ENCODE assay signal across 1 cellular context in genomic region chr2:169694894-169695260, GRCh38.
TF ChIP-seq lines count a peak whose summit lies in the region.

No MANE protein-coding gene starts in this region.

TF ChIP-seq in HEK293, 187 proteins besides CTCF, POLR2A, EP300 and RAD21 (continued from another document):
- TF ChIP-seq, protein P1, sequence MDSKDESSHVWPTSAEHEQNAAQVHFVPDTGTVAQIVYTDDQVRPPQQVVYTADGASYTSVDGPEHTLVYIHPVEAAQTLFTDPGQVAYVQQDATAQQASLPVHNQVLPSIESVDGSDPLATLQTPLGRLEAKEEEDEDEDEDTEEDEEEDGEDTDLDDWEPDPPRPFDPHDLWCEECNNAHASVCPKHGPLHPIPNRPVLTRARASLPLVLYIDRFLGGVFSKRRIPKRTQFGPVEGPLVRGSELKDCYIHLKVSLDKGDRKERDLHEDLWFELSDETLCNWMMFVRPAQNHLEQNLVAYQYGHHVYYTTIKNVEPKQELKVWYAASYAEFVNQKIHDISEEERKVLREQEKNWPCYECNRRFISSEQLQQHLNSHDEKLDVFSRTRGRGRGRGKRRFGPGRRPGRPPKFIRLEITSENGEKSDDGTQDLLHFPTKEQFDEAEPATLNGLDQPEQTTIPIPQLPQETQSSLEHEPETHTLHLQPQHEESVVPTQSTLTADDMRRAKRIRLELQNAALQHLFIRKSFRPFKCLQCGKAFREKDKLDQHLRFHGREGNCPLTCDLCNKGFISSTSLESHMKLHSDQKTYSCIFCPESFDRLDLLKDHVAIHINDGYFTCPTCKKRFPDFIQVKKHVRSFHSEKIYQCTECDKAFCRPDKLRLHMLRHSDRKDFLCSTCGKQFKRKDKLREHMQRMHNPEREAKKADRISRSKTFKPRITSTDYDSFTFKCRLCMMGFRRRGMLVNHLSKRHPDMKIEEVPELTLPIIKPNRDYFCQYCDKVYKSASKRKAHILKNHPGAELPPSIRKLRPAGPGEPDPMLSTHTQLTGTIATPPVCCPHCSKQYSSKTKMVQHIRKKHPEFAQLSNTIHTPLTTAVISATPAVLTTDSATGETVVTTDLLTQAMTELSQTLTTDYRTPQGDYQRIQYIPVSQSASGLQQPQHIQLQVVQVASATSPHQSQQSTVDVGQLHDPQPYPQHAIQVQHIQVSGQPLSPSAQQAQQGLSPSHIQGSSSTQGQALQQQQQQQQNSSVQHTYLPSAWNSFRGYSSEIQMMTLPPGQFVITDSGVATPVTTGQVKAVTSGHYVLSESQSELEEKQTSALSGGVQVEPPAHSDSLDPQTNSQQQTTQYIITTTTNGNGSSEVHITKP (tag by site-specific recombination; IDR thresholded peaks at IDR 0.05) = no peak
- TF ChIP-seq ZNF175 (tag by site-specific recombination; IDR thresholded peaks at IDR 0.05) (no peak), ZBTB8A (tag by site-specific recombination; IDR thresholded peaks at IDR 0.05) (no peak), ZNF404 (tag by site-specific recombination; IDR thresholded peaks at IDR 0.05) (no peak), ZNF529 (tag by site-specific recombination; IDR thresholded peaks at IDR 0.05; ENCODE audit: insufficient replicate concordance) (no peak), ZNF501 (tag by site-specific recombination; IDR thresholded peaks at IDR 0.05) (no peak)
